Comparison of ENCODE assay signal across 30 cellular contexts in genomic region chr5:164959761-164960160, GRCh38.
"Had no signal": no experiment of that assay in that cellular context is flagged by ENCODE, and none has a peak within 500 bp of the region (broad histone marks: within the 10 kb centered on the region; RNA-seq: fewer than 3 reads in every experiment).

No MANE protein-coding gene starts in this region.

- H3K36me3 ChIP-seq: MG63, Peyer's patch, SJSA1 had no signal

- H3K9ac ChIP-seq: SK-N-SH had no signal

- H3K9me3 ChIP-seq: MG63, Peyer's patch, SK-N-SH had no signal

- H3K4me1 ChIP-seq: Peyer's patch, SJSA1 had no signal

- H3K4me3 ChIP-seq: MG63, Peyer's patch, SJSA1 had no signal

- H3K27me3 ChIP-seq: MG63, Peyer's patch, SJSA1 had no signal

- DNase-seq: Kasumi-1, MG63, NCI-H1048, NCI-H1092 treated with DMSO at 0.1 percent for 48 hours, NCI-H1105 treated with DMSO at 0.1 percent for 48 hours, NCI-H1417, NCI-H1436, NCI-H146, NCI-H1694, NCI-H187, NCI-H1930, NCI-H2029 treated with DMSO at 0.1 percent for 48 hours, NCI-H2081 treated with DMSO at 0.1 percent for 48 hours, NCI-H2107, NCI-H2171, NCI-H226, NCI-H446 treated with DMSO at 0.1 percent for 48 hours, NCI-H510A, NCI-H524, NCI-H526, NCI-H69, NCI-H748 treated with DMSO at 0.1 percent for 48 hours, NCI-H82, Peyer's patch, Right ventricle myocardium superior, RPMI8226, SHP77 treated with DMSO at 0.1 percent for 48 hours, SK-N-SH, SW 1271 had no signal

- H3K27ac ChIP-seq: Peyer's patch, SJSA1 had no signal

- H3K4me2 ChIP-seq: SK-N-SH had no signal
